Comparison of ENCODE assay signal across 25 cellular contexts in the genomic region with DNA sequence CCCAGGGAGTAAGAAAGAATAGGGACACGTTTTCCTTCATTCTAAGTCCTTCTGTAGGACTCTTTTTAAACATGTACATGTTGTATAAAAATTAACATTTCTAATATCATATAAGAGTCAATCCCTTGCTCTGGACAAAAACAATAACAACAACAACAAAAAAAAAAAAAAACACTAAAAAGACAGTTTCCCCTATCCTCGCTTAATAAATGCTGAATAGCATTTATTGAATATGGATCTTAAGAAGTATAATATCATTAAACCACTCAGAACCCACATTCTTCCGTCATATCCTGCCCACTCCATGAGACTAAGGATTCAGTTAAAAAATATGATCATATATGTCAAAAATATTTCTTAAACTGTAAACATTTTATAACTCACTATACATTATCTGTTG.
DNase-seq lines count a peak whose midpoint lies in the region; ATAC-seq, FAIRE-seq and TF ChIP-seq lines count a peak whose summit lies in the region.
"Had no signal": no experiment of that assay in that cellular context is flagged by ENCODE, and none has a peak within 500 bp of the region (broad histone marks: within the 10 kb centered on the region; RNA-seq: fewer than 3 reads in every experiment).

No MANE protein-coding gene starts in this region.

- H3K4me2 ChIP-seq in HepG2 (ENCODE audit: low read depth, low read length) = no peak overlapping the region
- H3K4me2 ChIP-seq: BLaER1 had no signal

- H3K9ac ChIP-seq in liver (ENCODE audit: low read depth in 1 of 2, low read length in 2 of 2) = peak overlapping the region; percentile 23 to 53
- no peak overlapping the region for H3K9ac ChIP-seq in HepG2 (ENCODE audit: insufficient read depth, low read depth, low read length)
- H3K9ac ChIP-seq: BLaER1 had no signal

- no peaks in the 10 kb centered on the region for H3K27me3 ChIP-seq in liver (ENCODE audit: control insufficient read depth in 4 of 4, insufficient read depth in 4 of 4, low read length in 3 of 4)
- no peaks in the 10 kb centered on the region for H3K27me3 ChIP-seq in HepG2 (ENCODE audit: control insufficient read depth in 1 of 2, insufficient read depth in 2 of 2, low read length in 2 of 2)
- no peaks in the 10 kb centered on the region for H3K27me3 ChIP-seq in testis
- H3K27me3 ChIP-seq: BE2C, BLaER1 had no signal

- TF ChIP-seq POLR2A in HepG2 (IDR thresholded peaks at IDR 0.05; ENCODE audit: insufficient read depth in 1 of 2, low read depth in 2 of 2, low read length in 2 of 2) (no peak), testis (IDR thresholded peaks at IDR 0.05) (no peak)

- no peaks in the 10 kb centered on the region for H3K9me3 ChIP-seq in liver (ENCODE audit: control insufficient read depth in 4 of 4, low read length in 3 of 4)
- H3K9me3 ChIP-seq in HepG2 (ENCODE audit: low read length) = no peaks in the 10 kb centered on the region
- H3K9me3 ChIP-seq in testis = no peaks in the 10 kb centered on the region
- H3K9me3 ChIP-seq: BE2C, BLaER1 had no signal

- in situ Hi-C loops in HepG2 (cut with HindIII; ENCODE audit: extremely low pct_ligation_motif_present, low pct_unique_long_range_greater_than_20kb) = no loop called here

- H3K36me3 ChIP-seq in liver (ENCODE audit: control insufficient read depth in 4 of 4, insufficient read depth in 3 of 4, low read depth in 1 of 4, low read length in 3 of 4) (no peaks in the 10 kb centered on the region), HepG2 (replicated peaks in 1 of 2; ENCODE audit: control insufficient read depth in 1 of 2, insufficient read depth in 2 of 2, low read length in 2 of 2) (no peaks in the 10 kb centered on the region), testis (ENCODE audit: low read depth, missing control alignments) (no peaks in the 10 kb centered on the region)
- H3K36me3 ChIP-seq: BE2C, BLaER1 had no signal

- no peak for TF ChIP-seq RAD21 in liver (IDR thresholded peaks at IDR 0.05)
- TF ChIP-seq RAD21 in HepG2 (CRISPR knock-in tag; IDR thresholded peaks at IDR 0.05) = no peak

- TF ChIP-seq CTCF in liver (IDR thresholded peaks at IDR 0.05; ENCODE audit: low read depth, low read length, missing input control) (no peak), HepG2 (CRISPR knock-in tag; IDR thresholded peaks at IDR 0.05) (no peak), testis (IDR thresholded peaks at IDR 0.05) (no peak)

- no peak overlapping the region for H2AFZ ChIP-seq in HepG2 (ENCODE audit: low read length)

- CTCF ChIA-PET in HepG2 (lab: Yijun Ruan, JAX; ENCODE audit: low intra/inter-chr PET ratio, low total read pairs) = no interaction called here

- intact Hi-C loops in HepG2 (cut with micrococcal nuclease; ENCODE audit: unreplicated experiment) = loop anchor here (10.0 kb wide), 1 partner anchor 51 kb away; no protein-coding TSS in a partner anchor
- intact Hi-C loops in testis (cut with DNase I; ENCODE audit: low total_unique reads) = no loop called here

- ATAC-seq in HepG2 = no peak
- ATAC-seq: GM12878 had no signal

- POLR2A ChIA-PET in HepG2 (lab: Yijun Ruan, JAX) = no interaction called here

- peak overlapping the region; percentile 81 to 83 for H3K27ac ChIP-seq in liver (ENCODE audit: low read depth in 1 of 2, low read length in 2 of 2)
- no peak overlapping the region for H3K27ac ChIP-seq in HepG2 (ENCODE audit: extremely low read length, insufficient read depth, low read length)
- peak overlapping the region; percentile 82 for H3K27ac ChIP-seq in epithelial cell of prostate
- no peak overlapping the region for H3K27ac ChIP-seq in testis
- H3K27ac ChIP-seq: 22Rv1, BLaER1 had no signal

- H3K4me1 ChIP-seq in liver (ENCODE audit: control insufficient read depth in 4 of 4, insufficient read depth in 4 of 4, low read length in 3 of 4) (peaks cover 8 to 56% (median 29%) of the 10 kb centered on the region in 4 donors), HepG2 (ENCODE audit: insufficient read depth, low read length) (peaks cover 56% of the 10 kb centered on the region), testis (no peaks in the 10 kb centered on the region)
- H3K4me1 ChIP-seq: BE2C, BLaER1 had no signal

- DNase-seq in HepG2 (ENCODE audit: low spot score) = no peak
- no peak for DNase-seq in epithelial cell of prostate (ENCODE audit: low read depth, low spot score)
- DNase-seq in GM19238 (ENCODE audit: insufficient read length, low spot score) = no peak
- DNase-seq in testis = no peak
- DNase-seq: ACHN; BE2C; C1 segment of cervical spinal cord; CD4-positive, alpha-beta memory T cell; CD4-positive, CD25-positive, alpha-beta regulatory T cell; CD8-positive, alpha-beta memory T cell; COR-L47; DMS 273 treated with DMSO at 0.1 percent for 48 hours; DMS153; DMS53; DMS79; DND-41; EL; GDM1 had no signal

- H4K20me1 ChIP-seq in HepG2 (ENCODE audit: insufficient read depth, low read length) = no peaks in the 10 kb centered on the region
- H4K20me1 ChIP-seq: BLaER1 had no signal

- 78% methylated on average over 3 of the region's 3 CpGs for WGBS in liver
- WGBS in HepG2 (ENCODE audit: low lambda C conversion rate) = 98% methylated on average over 3 of the region's 3 CpGs
- 91 to 94% methylated on average over 3 of the region's 3 CpGs for WGBS in testis, 2 donors

- BruUV-seq in HepG2 (replicated peaks; lab: Mats Ljungman, UMichigan) = no TSS peak

- FAIRE-seq in HepG2 (lab: Jason Lieb, UNC) = no peak
- FAIRE-seq: GM12878, GM12892, GM18507, GM19239 had no signal

- peak overlapping the region; percentile 11 to 64 (median 43) for H3K4me3 ChIP-seq in liver (ENCODE audit: low read depth in 1 of 3, low read length in 3 of 3)
- no peak overlapping the region for H3K4me3 ChIP-seq in HepG2 (replicated peaks in 1 of 3; ENCODE audit: insufficient read depth in 1 of 3, low read depth in 2 of 3, low read length in 3 of 3)
- no peak overlapping the region for H3K4me3 ChIP-seq in testis
- H3K4me3 ChIP-seq: BLaER1, GM12878 had no signal

- no peak for TF ChIP-seq EP300 in HepG2 (IDR thresholded peaks at IDR 0.05; ENCODE audit: low read depth in 2 of 2, low read length in 2 of 2)
- no peak for TF ChIP-seq EP300 in HepG2 (CRISPR knock-in tag; IDR thresholded peaks at IDR 0.05; ENCODE audit: borderline replicate concordance)

- H3K79me2 ChIP-seq in HepG2 (ENCODE audit: insufficient read depth, low read length) = no peaks in the 10 kb centered on the region

TF ChIP-seq in liver, 16 proteins besides CTCF, POLR2A, EP300 and RAD21 (continues in another document):
- TF ChIP-seq TAF1 (conservative IDR thresholded peaks at IDR 0.05) (no peak), YY1 (IDR thresholded peaks at IDR 0.05) (no peak), NR2F2 (IDR thresholded peaks at IDR 0.05) (no peak), JUND (IDR thresholded peaks at IDR 0.05) (no peak), FOXA1 (IDR thresholded peaks at IDR 0.05) (no peak), SP1 (IDR thresholded peaks at IDR 0.05) (no peak)
- TF ChIP-seq, protein P1, sequence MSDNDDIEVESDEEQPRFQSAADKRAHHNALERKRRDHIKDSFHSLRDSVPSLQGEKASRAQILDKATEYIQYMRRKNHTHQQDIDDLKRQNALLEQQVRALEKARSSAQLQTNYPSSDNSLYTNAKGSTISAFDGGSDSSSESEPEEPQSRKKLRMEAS (IDR thresholded peaks at IDR 0.05) = no peak

TF ChIP-seq in HepG2, 621 proteins besides CTCF, POLR2A, EP300 and RAD21:
- TF ChIP-seq, protein P2, sequence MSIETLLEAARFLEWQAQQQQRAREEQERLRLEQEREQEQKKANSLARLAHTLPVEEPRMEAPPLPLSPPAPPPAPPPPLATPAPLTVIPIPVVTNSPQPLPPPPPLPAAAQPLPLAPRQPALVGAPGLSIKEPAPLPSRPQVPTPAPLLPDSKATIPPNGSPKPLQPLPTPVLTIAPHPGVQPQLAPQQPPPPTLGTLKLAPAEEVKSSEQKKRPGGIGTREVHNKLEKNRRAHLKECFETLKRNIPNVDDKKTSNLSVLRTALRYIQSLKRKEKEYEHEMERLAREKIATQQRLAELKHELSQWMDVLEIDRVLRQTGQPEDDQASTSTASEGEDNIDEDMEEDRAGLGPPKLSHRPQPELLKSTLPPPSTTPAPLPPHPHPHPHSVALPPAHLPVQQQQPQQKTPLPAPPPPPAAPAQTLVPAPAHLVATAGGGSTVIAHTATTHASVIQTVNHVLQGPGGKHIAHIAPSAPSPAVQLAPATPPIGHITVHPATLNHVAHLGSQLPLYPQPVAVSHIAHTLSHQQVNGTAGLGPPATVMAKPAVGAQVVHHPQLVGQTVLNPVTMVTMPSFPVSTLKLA (IDR thresholded peaks at IDR 0.05) = no peak
- TF ChIP-seq MAFK (conservative IDR thresholded peaks at IDR 0.05 in 1 of 2, IDR thresholded peaks at IDR 0.05 in 1 of 2; ENCODE audit: low read length in 2 of 2) = peak in 1 of 2 experiments; percentile 25; a peak in 1 of 4 replicates

Comparison
In these comparisons a context has a peak if more than half of its experiments do, and no peak if none do; other contexts are left out.
1. H3K27ac ChIP-seq: peak in liver (2 of 2) and epithelial cell of prostate (single experiment); none in HepG2 (single experiment) and testis (0 of 2).
2. H3K4me3 ChIP-seq: peak in liver (3 of 3); none in HepG2 (0 of 3) and testis (0 of 2).